14 cellular contexts compared by ENCODE assay signal in the genomic region with DNA sequence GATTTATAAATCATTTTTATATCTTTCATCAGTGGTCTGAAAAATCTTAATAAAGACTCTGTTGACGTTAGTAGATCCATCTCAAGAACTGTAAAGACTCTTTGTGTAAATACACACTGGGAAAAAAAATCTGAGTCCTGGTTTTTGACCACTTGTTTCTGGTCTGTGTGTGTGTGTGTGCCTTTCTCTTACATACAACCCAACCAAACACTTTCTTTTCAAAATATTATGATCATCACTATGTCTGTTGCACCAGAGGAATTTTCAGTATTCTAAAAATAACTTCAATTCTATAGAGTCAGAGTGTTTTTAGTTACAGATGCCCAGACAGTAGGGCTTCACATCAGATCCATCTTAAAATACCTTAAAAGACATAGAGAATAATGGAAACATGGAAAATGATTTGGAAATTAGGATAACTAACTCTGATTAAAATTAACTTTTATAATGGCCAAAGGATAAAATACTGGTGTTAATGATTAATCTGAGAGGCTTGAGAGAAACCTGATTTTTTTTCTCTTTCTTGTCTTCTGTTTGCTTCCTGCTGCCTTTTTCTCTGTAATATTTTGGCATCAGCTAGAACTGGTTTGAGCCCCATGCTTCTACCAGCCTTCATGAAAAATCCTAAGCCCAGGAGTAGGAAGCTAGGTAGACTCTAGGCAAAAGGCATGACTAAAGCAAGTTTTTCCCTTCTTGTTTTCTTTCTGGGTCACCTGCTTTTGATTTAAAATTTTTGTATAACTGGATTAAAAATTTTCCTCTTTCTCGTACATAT.
DNase-seq lines count a peak whose midpoint lies in the region; ATAC-seq and TF ChIP-seq lines count a peak whose summit lies in the region.
"Had no signal": no experiment of that assay in that cellular context is flagged by ENCODE, and none has a peak within 500 bp of the region (broad histone marks: within the 10 kb centered on the region; RNA-seq: fewer than 3 reads in every experiment).

No MANE protein-coding gene starts in this region.

- intact Hi-C loops in colonic mucosa (cut with DNase I), result no loop called here
- intact Hi-C loops in activated T-helper 2 cell treated with anti-CD3 and anti-CD28 coated beads, Interferon-gamma antibody, Interleukin-2, Interleukin-4, amounts not matched to agents 10 μg/mL and 5 μg/mL and 100 μg/mL, durations not matched to agents 14 hours and 24 hours and 36 hours (cut with micrococcal nuclease), result no loop called here
- intact Hi-C loops in CD8-positive, alpha-beta T cell (cut with DNase I, micrococcal nuclease), result loop anchor here in 1 of 2 experiments (10.0 kb wide), 1 partner anchor 55 kb away; no protein-coding TSS in a partner anchor

- no peak for ATAC-seq in HG02642 (IDR thresholded peaks at IDR 0.05; ENCODE audit: poor library complexity, unreplicated experiment)
- no peak for ATAC-seq in CD8-positive, alpha-beta T cell
- no peak for ATAC-seq in GM18861 (IDR thresholded peaks at IDR 0.05; ENCODE audit: unreplicated experiment)
- ATAC-seq: stimulated activated memory B cell treated with anti-CD40 and anti-IgM and Interleukin-4, amounts not matched to agents 10 μg/mL and 1 μg/mL and 100 μg/mL, for 72 hours had no signal

- no peak overlapping the region for H3K4me2 ChIP-seq in mesenchymal stem cell (ENCODE audit: low read length, poor library complexity, severe bottlenecking)

- no peak overlapping the region for H2AFZ ChIP-seq in mesenchymal stem cell (ENCODE audit: low read depth, low read length)

- H3K4me1 Mint-ChIP-seq in activated T-helper 2 cell treated with anti-CD3 and anti-CD28 coated beads, Interferon-gamma antibody, Interleukin-2, Interleukin-4, amounts not matched to agents 10 μg/mL and 5 μg/mL and 100 μg/mL, durations not matched to agents 14 hours and 24 hours and 36 hours (ENCODE audit: low read depth), result peaks cover 7% of the 10 kb centered on the region
- peaks cover 2% of the 10 kb centered on the region for H3K4me1 Mint-ChIP-seq in CD8-positive, alpha-beta T cell (ENCODE audit: low read depth)

- H2BK15ac ChIP-seq in mesenchymal stem cell (ENCODE audit: low read depth, poor library complexity, severe bottlenecking), result no peak overlapping the region

- H2BK12ac ChIP-seq in mesenchymal stem cell (ENCODE audit: low read length in 2 of 2), result no peak overlapping the region

- H3K9me3 Mint-ChIP-seq in activated T-helper 2 cell treated with anti-CD3 and anti-CD28 coated beads, Interferon-gamma antibody, Interleukin-2, Interleukin-4, amounts not matched to agents 10 μg/mL and 5 μg/mL and 100 μg/mL, durations not matched to agents 14 hours and 24 hours and 36 hours, result no peaks in the 10 kb centered on the region
- no peaks in the 10 kb centered on the region for H3K9me3 Mint-ChIP-seq in CD8-positive, alpha-beta T cell
- H3K9me3 Mint-ChIP-seq: stimulated activated memory B cell treated with anti-CD40 and anti-IgM and Interleukin-4, amounts not matched to agents 10 μg/mL and 1 μg/mL and 100 μg/mL, for 72 hours had no signal

- no peak overlapping the region for H3K4me3 ChIP-seq in colonic mucosa
- H3K4me3 ChIP-seq in mesenchymal stem cell (ENCODE audit: insufficient read depth in 1 of 2, low read depth in 1 of 2, low read length in 2 of 2), result no peak overlapping the region
- H3K4me3 ChIP-seq in CD8-positive, alpha-beta T cell (ENCODE audit: low read depth, low read length), result no peak overlapping the region
- H3K4me3 ChIP-seq: cardiac muscle cell, skin epidermis had no signal

- in situ Hi-C loops in Caki2 (cut with HindIII; ENCODE audit: low pct_unique_long_range_greater_than_20kb, low sequenced_read_pairs), result no loop called here

- no peak for TF ChIP-seq CTCF in colonic mucosa (IDR thresholded peaks at IDR 0.05)
- no peak for TF ChIP-seq CTCF in CD8-positive, alpha-beta T cell (IDR thresholded peaks at IDR 0.05)

- peak overlapping the region; percentile 32 for H3K27ac ChIP-seq in colonic mucosa
- H3K27ac ChIP-seq in mesenchymal stem cell (ENCODE audit: low read length, poor library complexity, severe bottlenecking), result peak overlapping the region; percentile 45
- no peak overlapping the region for H3K27ac ChIP-seq in CD8-positive, alpha-beta T cell (ENCODE audit: low read depth, low read length)
- H3K27ac ChIP-seq: cardiac muscle cell, skin epidermis had no signal

- H3K14ac ChIP-seq in mesenchymal stem cell (ENCODE audit: low read length in 2 of 2), result no peak overlapping the region

- peaks cover 2% of the 10 kb centered on the region for H3K27me3 Mint-ChIP-seq in activated T-helper 2 cell treated with anti-CD3 and anti-CD28 coated beads, Interferon-gamma antibody, Interleukin-2, Interleukin-4, amounts not matched to agents 10 μg/mL and 5 μg/mL and 100 μg/mL, durations not matched to agents 14 hours and 24 hours and 36 hours (ENCODE audit: low read depth)
- H3K27me3 Mint-ChIP-seq in CD8-positive, alpha-beta T cell (ENCODE audit: low read depth), result no peaks in the 10 kb centered on the region
- H3K27me3 Mint-ChIP-seq: stimulated activated memory B cell treated with anti-CD40 and anti-IgM and Interleukin-4, amounts not matched to agents 10 μg/mL and 1 μg/mL and 100 μg/mL, for 72 hours had no signal

- H2BK5ac ChIP-seq in mesenchymal stem cell (ENCODE audit: low read depth, low read length, poor library complexity, severe bottlenecking), result no peak overlapping the region

- no peak overlapping the region for H3K4ac ChIP-seq in mesenchymal stem cell (ENCODE audit: low read depth in 1 of 2, low read length in 2 of 2)

- no peak overlapping the region for H3K23ac ChIP-seq in mesenchymal stem cell (ENCODE audit: low read length in 2 of 2)

- POLR2A ChIA-PET in CD8-positive, alpha-beta T cell (lab: Charles Lee), result interaction anchor here (0.7 kb wide), 1 partner anchor 10 kb away, joined by 3 read pairs; no protein-coding TSS in a partner anchor

- no peak overlapping the region for H3K27ac Mint-ChIP-seq in activated T-helper 2 cell treated with anti-CD3 and anti-CD28 coated beads, Interferon-gamma antibody, Interleukin-2, Interleukin-4, amounts not matched to agents 10 μg/mL and 5 μg/mL and 100 μg/mL, durations not matched to agents 14 hours and 24 hours and 36 hours
- H3K27ac Mint-ChIP-seq in CD8-positive, alpha-beta T cell, result no peak overlapping the region

- H3K27me3 ChIP-seq in colonic mucosa (no peaks in the 10 kb centered on the region), mesenchymal stem cell (ENCODE audit: control insufficient read depth in 1 of 2, insufficient read depth in 1 of 2, low read length in 2 of 2) (peaks cover 0 to 6% of the 10 kb centered on the region in 2 experiments)
- H3K27me3 ChIP-seq in CD8-positive, alpha-beta T cell (ENCODE audit: insufficient read depth, low read length), result no peaks in the 10 kb centered on the region
- H3K27me3 ChIP-seq: cardiac muscle cell had no signal

- peaks cover 2% of the 10 kb centered on the region for H3K4me1 ChIP-seq in colonic mucosa
- peaks cover 1% of the 10 kb centered on the region for H3K4me1 ChIP-seq in mesenchymal stem cell (ENCODE audit: control insufficient read depth, insufficient read depth, low read depth, low read length)
- no peaks in the 10 kb centered on the region for H3K4me1 ChIP-seq in CD8-positive, alpha-beta T cell (ENCODE audit: insufficient read depth, low read length)

- no CpG with 5 or more reads among the region's 2 CpGs for WGBS in mesenchymal stem cell

- no peak overlapping the region for H4K91ac ChIP-seq in mesenchymal stem cell (ENCODE audit: low read length)

- no peak overlapping the region for H3K4me3 Mint-ChIP-seq in activated T-helper 2 cell treated with anti-CD3 and anti-CD28 coated beads, Interferon-gamma antibody, Interleukin-2, Interleukin-4, amounts not matched to agents 10 μg/mL and 5 μg/mL and 100 μg/mL, durations not matched to agents 14 hours and 24 hours and 36 hours (ENCODE audit: low read depth)
- H3K4me3 Mint-ChIP-seq in CD8-positive, alpha-beta T cell, result no peak overlapping the region

- CTCF ChIA-PET in CD8-positive, alpha-beta T cell (lab: Charles Lee), result interaction anchor here (0.9 kb wide), 1 partner anchor 128 kb away, joined by 3 read pairs; no protein-coding TSS in a partner anchor

- H3K9me3 ChIP-seq in colonic mucosa (no peaks in the 10 kb centered on the region), mesenchymal stem cell (ENCODE audit: control insufficient read depth, low read length) (no peaks in the 10 kb centered on the region)
- no peaks in the 10 kb centered on the region for H3K9me3 ChIP-seq in CD8-positive, alpha-beta T cell (ENCODE audit: low read length)

- no peak overlapping the region for H3K18ac ChIP-seq in mesenchymal stem cell (ENCODE audit: low read depth in 1 of 2, low read length in 2 of 2)

- peak; percentile 14 for DNase-seq in Caki2 (ENCODE audit: low read depth)
- peak; percentile 31 for DNase-seq in RPMI7951 (ENCODE audit: low read depth)
- no peak for DNase-seq in colonic mucosa
- peak; percentile 80 for DNase-seq in mesenchymal stem cell
- no peak for DNase-seq in activated T-helper 2 cell treated with anti-CD3 and anti-CD28 coated beads, Interferon-gamma antibody, Interleukin-2, Interleukin-4, amounts not matched to agents 10 μg/mL and 5 μg/mL and 100 μg/mL, durations not matched to agents 14 hours and 24 hours and 36 hours (ENCODE audit: low spot score)
- no peak for DNase-seq in CD8-positive, alpha-beta T cell
- DNase-seq: activated CD4-positive, CD25-positive, alpha-beta regulatory T cell treated with anti-CD3 and anti-CD28 coated beads, Interleukin-2, amount 50 U/mL, for 72 hours; KBM-7; nucleus accumbens had no signal

- H3K36me3 ChIP-seq in colonic mucosa (no peaks in the 10 kb centered on the region), mesenchymal stem cell (ENCODE audit: control insufficient read depth in 1 of 2, insufficient read depth in 2 of 2, low read depth in 1 of 2, low read length in 2 of 2) (no peaks in the 10 kb centered on the region)
- H3K36me3 ChIP-seq in CD8-positive, alpha-beta T cell (ENCODE audit: insufficient read depth, low read length), result no peaks in the 10 kb centered on the region
- H3K36me3 ChIP-seq: cardiac muscle cell had no signal

- H3K36me3 Mint-ChIP-seq in activated T-helper 2 cell treated with anti-CD3 and anti-CD28 coated beads, Interferon-gamma antibody, Interleukin-2, Interleukin-4, amounts not matched to agents 10 μg/mL and 5 μg/mL and 100 μg/mL, durations not matched to agents 14 hours and 24 hours and 36 hours (ENCODE audit: low read depth), result no peaks in the 10 kb centered on the region
- no peaks in the 10 kb centered on the region for H3K36me3 Mint-ChIP-seq in CD8-positive, alpha-beta T cell
- H3K36me3 Mint-ChIP-seq: stimulated activated memory B cell treated with anti-CD40 and anti-IgM and Interleukin-4, amounts not matched to agents 10 μg/mL and 1 μg/mL and 100 μg/mL, for 72 hours had no signal

- no peak overlapping the region for H3K9ac ChIP-seq in colonic mucosa (ENCODE audit: low read depth in 2 of 2, low read length in 2 of 2)
- no peak overlapping the region for H3K9ac ChIP-seq in mesenchymal stem cell (ENCODE audit: low read length)

- no peak overlapping the region for H2AK5ac ChIP-seq in mesenchymal stem cell (ENCODE audit: low read length, severe bottlenecking)

- no peak overlapping the region for H4K8ac ChIP-seq in mesenchymal stem cell (ENCODE audit: low read length)

- H3K79me1 ChIP-seq in mesenchymal stem cell (replicated peaks; ENCODE audit: low read length, poor library complexity, severe bottlenecking), result no peaks in the 10 kb centered on the region

- H2BK120ac ChIP-seq in mesenchymal stem cell (ENCODE audit: low read depth, low read length), result no peak overlapping the region

Comparison
In these comparisons a context has a peak if more than half of its experiments do, and no peak if none do; other contexts are left out.
1. DNase-seq: peak in Caki2 (single experiment), RPMI7951 (single experiment) and mesenchymal stem cell (single experiment); none in colonic mucosa (single experiment), activated T-helper 2 cell treated with anti-CD3 and anti-CD28 coated beads, Interferon-gamma antibody, Interleukin-2, Interleukin-4, amounts not matched to agents 10 μg/mL and 5 μg/mL and 100 μg/mL, durations not matched to agents 14 hours and 24 hours and 36 hours (single experiment) and CD8-positive, alpha-beta T cell (0 of 7).